1 cellular context compared by ENCODE assay signal in the genomic region with DNA sequence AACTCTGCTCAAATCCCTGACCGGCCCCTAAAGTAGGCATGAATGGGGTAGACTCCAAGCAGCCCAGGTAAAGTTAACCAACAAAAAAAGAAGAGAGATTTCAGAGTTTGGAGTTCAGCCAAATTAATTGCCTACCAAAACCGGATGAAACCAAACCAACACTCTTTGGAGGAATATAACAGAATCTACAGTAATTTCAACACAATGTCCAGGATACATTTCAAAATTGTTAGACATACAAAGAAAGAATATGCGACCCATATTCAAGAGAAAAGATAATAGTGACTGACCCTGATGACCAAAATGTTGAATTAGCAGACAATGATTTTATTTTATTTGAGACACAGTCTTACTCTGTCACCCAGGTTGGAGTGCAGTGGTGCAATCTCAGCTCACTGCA.
TF ChIP-seq lines count a peak whose summit lies in the region.

No MANE protein-coding gene starts in this region.

TF ChIP-seq in HEK293, 187 proteins besides CTCF, POLR2A, EP300 and RAD21 (continued from another document):
- no peak for TF ChIP-seq ZNF654 (tag by site-specific recombination; IDR thresholded peaks at IDR 0.05; ENCODE audit: low read depth)
- TF ChIP-seq YY1 (tag by site-specific recombination; IDR thresholded peaks at IDR 0.05) = no peak
- no peak for TF ChIP-seq ZNF621 (tag by site-specific recombination; IDR thresholded peaks at IDR 0.05)
- TF ChIP-seq, protein P1, sequence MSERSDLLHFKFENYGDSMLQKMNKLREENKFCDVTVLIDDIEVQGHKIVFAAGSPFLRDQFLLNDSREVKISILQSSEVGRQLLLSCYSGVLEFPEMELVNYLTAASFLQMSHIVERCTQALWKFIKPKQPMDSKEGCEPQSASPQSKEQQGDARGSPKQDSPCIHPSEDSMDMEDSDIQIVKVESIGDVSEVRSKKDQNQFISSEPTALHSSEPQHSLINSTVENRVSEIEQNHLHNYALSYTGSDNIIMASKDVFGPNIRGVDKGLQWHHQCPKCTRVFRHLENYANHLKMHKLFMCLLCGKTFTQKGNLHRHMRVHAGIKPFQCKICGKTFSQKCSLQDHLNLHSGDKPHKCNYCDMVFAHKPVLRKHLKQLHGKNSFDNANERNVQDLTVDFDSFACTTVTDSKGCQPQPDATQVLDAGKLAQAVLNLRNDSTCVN (tag by site-specific recombination; optimal IDR thresholded peaks at IDR 0.05) = no peak
- TF ChIP-seq ZNF701 (tag by site-specific recombination; IDR thresholded peaks at IDR 0.05) = no peak
- no peak for TF ChIP-seq ZNF404 (tag by site-specific recombination; IDR thresholded peaks at IDR 0.05)
- peak; percentile 51; the same call in 1 of the 2 replicates for TF ChIP-seq TRIM28 (IDR thresholded peaks at IDR 0.05; ENCODE audit: borderline replicate concordance, low read length)
- peak; percentile 86 for TF ChIP-seq SETDB1 (IDR thresholded peaks at IDR 0.05; ENCODE audit: insufficient read length, low read length)
- TF ChIP-seq HOXD13 (CRISPR knock-in tag; IDR thresholded peaks at IDR 0.05; ENCODE audit: borderline replicate concordance) = no peak
- TF ChIP-seq ZNF37A (tag by site-specific recombination; IDR thresholded peaks at IDR 0.05) = no peak
TF ChIP-seq in HEK293: peak in this region for 3.
